ENCODE assay signal across 8 cellular contexts in genomic region chrX:19342331-19342906, GRCh38. TPM values are rescaled to one million over a fixed set of nuclear protein-coding genes. Genes with fewer than 3 reads are reported as not detected.
DNase-seq lines count a peak whose midpoint lies in the region; ATAC-seq and TF ChIP-seq lines count a peak whose summit lies in the region.
"Had no signal": no experiment of that assay in that cellular context is flagged by ENCODE, and none has a peak within 500 bp of the region (broad histone marks: within the 10 kb centered on the region; RNA-seq: fewer than 3 reads in every experiment).

No MANE protein-coding gene starts in this region.

- peak overlapping the region; percentile 93 for H3K4me3 Mint-ChIP-seq in neural crest cell

- H2BK120ac ChIP-seq in IMR-90 (ENCODE audit: low read depth, low read length), result no peak overlapping the region

- no peaks in the 10 kb centered on the region for H3K27me3 Mint-ChIP-seq in neural crest cell (ENCODE audit: low read depth)

- POLR2A ChIA-PET in IMR-90 (lab: Charles Lee; ENCODE audit: unreplicated experiment), result no interaction called here

- BruUV-seq in IMR-90 (replicated peaks; lab: Mats Ljungman, UMichigan), result no TSS peak

- H3K9me3 ChIP-seq in IMR-90 (ENCODE audit: control insufficient read depth, insufficient read depth, low read length), result no peaks in the 10 kb centered on the region
- no peaks in the 10 kb centered on the region for H3K9me3 ChIP-seq in adipocyte (ENCODE audit: control insufficient read depth, low read length)

- peak overlapping the region; percentile 28 for H2AFZ ChIP-seq in IMR-90 (replicated peaks; ENCODE audit: low read length, poor library complexity)

- H3K56ac ChIP-seq in IMR-90 (ENCODE audit: extremely low read depth, insufficient read depth, low read length), result no peak overlapping the region

- no peak overlapping the region for H2AK5ac ChIP-seq in IMR-90 (ENCODE audit: low read depth, low read length)

- ATAC-seq in IMR-90 (ENCODE audit: low read depth) (no peak), HG03571 (IDR thresholded peaks at IDR 0.05; ENCODE audit: unreplicated experiment) (no peak)

- H2AK9ac ChIP-seq in IMR-90 (replicated peaks; ENCODE audit: low read depth, low read length, poor library complexity), result no peak overlapping the region

- H3K9me3 Mint-ChIP-seq in neural crest cell, result no peaks in the 10 kb centered on the region

- no peak overlapping the region for H3K18ac ChIP-seq in IMR-90 (ENCODE audit: low read depth, low read length)

- no peak for TF ChIP-seq POLR2A in IMR-90 (IDR thresholded peaks at IDR 0.05; ENCODE audit: low read depth, low read length)

- H3K27ac ChIP-seq in IMR-90 (ENCODE audit: insufficient read depth, low read length), result no peak overlapping the region

- no peaks in the 10 kb centered on the region for H3K79me1 ChIP-seq in IMR-90 (ENCODE audit: low read depth in 1 of 2, low read length in 2 of 2)

- WGBS in IMR-90 (ENCODE audit: extremely low coverage in 2 of 2, insufficient read length in 1 of 2), 2 experiments, result 19% methylated on average over 2 of the region's 6 CpGs; no CpG with 5 or more reads in 1 of the 2 experiments

- no peaks in the 10 kb centered on the region for H3K36me3 Mint-ChIP-seq in neural crest cell (ENCODE audit: low read depth)

- H3K4me1 ChIP-seq in IMR-90 (ENCODE audit: control insufficient read depth, insufficient read depth, low read length) (peaks cover 2% of the 10 kb centered on the region; the same call in 1 of the 2 replicates), adipocyte (ENCODE audit: control insufficient read depth, insufficient read depth, low read length) (peaks cover 12% of the 10 kb centered on the region)

- H3K27me3 ChIP-seq in IMR-90 (ENCODE audit: control insufficient read depth, insufficient read depth, low read length) (no peaks in the 10 kb centered on the region), adipocyte (replicated peaks; ENCODE audit: control insufficient read depth, insufficient read depth, low read length) (peaks cover 7% of the 10 kb centered on the region)

- peak overlapping the region; percentile 93 to 98; a peak in 3 of 4 replicates for H4K8ac ChIP-seq in IMR-90 (ENCODE audit: low read depth in 2 of 2, low read length in 2 of 2)

- H4K5ac ChIP-seq in IMR-90 (ENCODE audit: low read depth, low read length), result no peak overlapping the region

- no peak overlapping the region for H3K14ac ChIP-seq in IMR-90 (replicated peaks; ENCODE audit: low read depth, low read length)

- H3K4me3 ChIP-seq in IMR-90 (ENCODE audit: insufficient read depth, low read depth, low read length) (no peak overlapping the region), adipocyte (ENCODE audit: low read length) (peak overlapping the region; percentile 86)

- H3K9ac ChIP-seq in IMR-90 (ENCODE audit: low read depth, low read length) (no peak overlapping the region), adipocyte (ENCODE audit: low read length) (no peak overlapping the region)

- intact Hi-C loops in IMR-90 (cut with micrococcal nuclease), result no loop called here

- H2BK20ac ChIP-seq in IMR-90 (ENCODE audit: low read depth, low read length), result no peak overlapping the region; the same call in 1 of the 2 replicates

- DNase-seq in DMS79 (lab: John Stamatoyannopoulos, UW), result peak; percentile 0
- peak; percentile 34 for DNase-seq in IMR-90
- peak; percentile 40 for DNase-seq in adipocyte (ENCODE audit: low read depth)
- no peak for DNase-seq in neural crest cell (ENCODE audit: low read depth, low spot score)
- no peak for DNase-seq in activated CD4-positive, CD25-positive, alpha-beta regulatory T cell (lab: John Stamatoyannopoulos, UW)
- DNase-seq in GDM1 (lab: John Stamatoyannopoulos, UW), result no peak
- DNase-seq: Kasumi-1 had no signal

- no peak overlapping the region for H4K91ac ChIP-seq in IMR-90 (ENCODE audit: insufficient read depth, low read depth, low read length)

- peak overlapping the region; percentile 59 for H3K27ac Mint-ChIP-seq in neural crest cell (ENCODE audit: unreplicated experiment)

- no peak overlapping the region for H3K4me2 ChIP-seq in IMR-90 (ENCODE audit: low read depth, low read length)

- CTCF ChIA-PET in IMR-90 (lab: Yijun Ruan, JAX), result no interaction called here

- H2BK15ac ChIP-seq in IMR-90 (ENCODE audit: low read depth, low read length), result no peak overlapping the region

- H2BK5ac ChIP-seq in IMR-90 (ENCODE audit: low read depth, low read length, poor library complexity, severe bottlenecking), result no peak overlapping the region

- H3K9me1 ChIP-seq in IMR-90 (ENCODE audit: insufficient read depth, low read length), result no peaks in the 10 kb centered on the region

- H3K36me3 ChIP-seq in IMR-90 (ENCODE audit: control insufficient read depth, insufficient read depth, low read length) (no peaks in the 10 kb centered on the region), adipocyte (ENCODE audit: control insufficient read depth, insufficient read depth, low read length, severe bottlenecking) (no peaks in the 10 kb centered on the region)

- no peaks in the 10 kb centered on the region for H4K20me1 ChIP-seq in IMR-90 (ENCODE audit: insufficient read depth, low read length)

- no peak overlapping the region for H3K23ac ChIP-seq in IMR-90 (ENCODE audit: low read depth, low read length)

- TF ChIP-seq RAD21 in IMR-90 (IDR thresholded peaks at IDR 0.05; ENCODE audit: low read length), result no peak

- TF ChIP-seq CTCF in IMR-90 (conservative IDR thresholded peaks at IDR 0.05; ENCODE audit: low read depth, low read length), result no peak
- no peak for TF ChIP-seq CTCF in neural crest cell (conservative IDR thresholded peaks at IDR 0.05)

- dilution Hi-C loops in IMR-90 (cut with HindIII; ENCODE audit: low sequenced_read_pairs, unreplicated experiment), result no loop called here

- H3K4me1 Mint-ChIP-seq in neural crest cell, result peaks cover 15% of the 10 kb centered on the region

- 0 out of 2 replicates have a peak overlapping the region, but pooled peaks have one; percentile 7 for H3K4ac ChIP-seq in IMR-90 (ENCODE audit: low read depth, low read length)

- in situ Hi-C loops in IMR-90 (cut with MboI; ENCODE audit: low sequenced_read_pairs), result no loop called here

TF ChIP-seq in IMR-90, 13 proteins besides CTCF, POLR2A, EP300 and RAD21:
- TF ChIP-seq USF2 (IDR thresholded peaks at IDR 0.05; ENCODE audit: low read depth, low read length), result no peak
- no peak for TF ChIP-seq MAZ (IDR thresholded peaks at IDR 0.05; ENCODE audit: borderline replicate concordance, low read depth, low read length)
- no peak for TF ChIP-seq RCOR1 (IDR thresholded peaks at IDR 0.05; ENCODE audit: insufficient replicate concordance, low read length)

RNA-seq across cellular contexts. Expression of gene PDHA1, which starts 1.3 kb away (rescaled TPM):
- total RNA-seq in IMR-90 (2012; rRNA removed), result 53.9 and 86.9 TPM in 2 replicates
- polyA plus RNA-seq in IMR-90 (2012; rRNA removed), result 141 and 147 TPM in 2 replicates
- 45.4 and 47.8 TPM in 2 replicates for polyA plus RNA-seq in IMR-90 (2012; cell fraction: cytosol; rRNA removed)
- 47.0 and 172 TPM in 2 replicates for polyA plus RNA-seq in IMR-90 (2012; cell fraction: nucleus; rRNA removed; ENCODE audit: low replicate concordance)
- 175 and 178 TPM in 2 replicates for total RNA-seq in neural crest cell

Comparison
In these comparisons a context has a peak if more than half of its experiments do, and no peak if none do; other contexts are left out.
1. DNase-seq: peak in DMS79 (single experiment), IMR-90 (single experiment) and adipocyte (single experiment); none in neural crest cell (single experiment), activated CD4-positive, CD25-positive, alpha-beta regulatory T cell (0 of 4) and GDM1 (single experiment).